ENCODE assay signal across 1 cellular context in genomic region chr1:3197781-3198316, GRCh38.
TF ChIP-seq lines count a peak whose summit lies in the region.

No MANE protein-coding gene starts in this region.

TF ChIP-seq in HepG2, 621 proteins besides CTCF, POLR2A, EP300 and RAD21 (continued from another document and continues in another):
- TF ChIP-seq PATZ1 (CRISPR knock-in tag; IDR thresholded peaks at IDR 0.05), result peak; percentile 69
- TF ChIP-seq ZNF549 (CRISPR knock-in tag; IDR thresholded peaks at IDR 0.05), result no peak
- TF ChIP-seq ZBTB25 (CRISPR knock-in tag; IDR thresholded peaks at IDR 0.05), result no peak
- TF ChIP-seq MYC (CRISPR knock-in tag; IDR thresholded peaks at IDR 0.05; ENCODE audit: borderline replicate concordance), result peak; percentile 31
- TF ChIP-seq ZNF225 (CRISPR knock-in tag; IDR thresholded peaks at IDR 0.05), result no peak; the same call in 1 of the 2 replicates
- TF ChIP-seq BRD4 (CRISPR knock-in tag; IDR thresholded peaks at IDR 0.05), result no peak
- no peak for TF ChIP-seq ZNF891 (CRISPR knock-in tag; IDR thresholded peaks at IDR 0.05)
- no peak for TF ChIP-seq ZHX1 (CRISPR knock-in tag; IDR thresholded peaks at IDR 0.05; ENCODE audit: low read depth)
- TF ChIP-seq HNRNPL (IDR thresholded peaks at IDR 0.05; ENCODE audit: low read depth, low read length), result 0 out of 2 replicates have a peak, but pooled peaks have one; percentile 40
- TF ChIP-seq RARA (CRISPR knock-in tag; IDR thresholded peaks at IDR 0.05), result peak; percentile 62
- TF ChIP-seq KLF6 (CRISPR knock-in tag; IDR thresholded peaks at IDR 0.05), result no peak
- peak; percentile 60; the same call in 1 of the 2 replicates for TF ChIP-seq ARNT2 (CRISPR knock-in tag; IDR thresholded peaks at IDR 0.05; ENCODE audit: low read depth)
- TF ChIP-seq ZNF710 (CRISPR knock-in tag; IDR thresholded peaks at IDR 0.05; ENCODE audit: borderline replicate concordance), result no peak
- TF ChIP-seq SAP130 (CRISPR knock-in tag; IDR thresholded peaks at IDR 0.05; ENCODE audit: low read depth), result peak; percentile 52
- TF ChIP-seq CSRNP1 (CRISPR knock-in tag; IDR thresholded peaks at IDR 0.05), result peak; percentile 65; the same call in 1 of the 2 replicates
- TF ChIP-seq MED8 (CRISPR knock-in tag; IDR thresholded peaks at IDR 0.05; ENCODE audit: insufficient replicate concordance), result no peak
- TF ChIP-seq FOSL2 (CRISPR knock-in tag; IDR thresholded peaks at IDR 0.05), result no peak
- peak; percentile 74; the same call in 1 of the 2 replicates for TF ChIP-seq ZNF292 (CRISPR knock-in tag; IDR thresholded peaks at IDR 0.05; ENCODE audit: borderline replicate concordance, low read depth)
- no peak for TF ChIP-seq PLRG1 (conservative IDR thresholded peaks at IDR 0.05)
- no peak for TF ChIP-seq ZNF607 (CRISPR knock-in tag; IDR thresholded peaks at IDR 0.05; ENCODE audit: borderline replicate concordance)
- TF ChIP-seq ERF (CRISPR knock-in tag; IDR thresholded peaks at IDR 0.05), result no peak
- TF ChIP-seq PAWR (CRISPR knock-in tag; IDR thresholded peaks at IDR 0.05; ENCODE audit: borderline replicate concordance), result no peak
- no peak for TF ChIP-seq ZNF550 (CRISPR knock-in tag; IDR thresholded peaks at IDR 0.05; ENCODE audit: borderline replicate concordance)
- TF ChIP-seq TMF1 (CRISPR knock-in tag; IDR thresholded peaks at IDR 0.05; ENCODE audit: low read depth), result peak; percentile 56; the same call in 1 of the 2 replicates
- TF ChIP-seq ZFP91 (CRISPR knock-in tag; IDR thresholded peaks at IDR 0.05; ENCODE audit: borderline replicate concordance), result peak; percentile 69; the same call in 1 of the 2 replicates
- peak; percentile 10 for TF ChIP-seq HNRNPLL (IDR thresholded peaks at IDR 0.05; ENCODE audit: low read depth, low read length, poor library complexity, severe bottlenecking)
- peak; percentile 66 for TF ChIP-seq UBTF (CRISPR knock-in tag; IDR thresholded peaks at IDR 0.05)
- TF ChIP-seq SNAI1 (CRISPR knock-in tag; IDR thresholded peaks at IDR 0.05; ENCODE audit: borderline replicate concordance), result 0 out of 2 replicates have a peak, but pooled peaks have one; percentile 39
- TF ChIP-seq REPIN1 (CRISPR knock-in tag; IDR thresholded peaks at IDR 0.05; ENCODE audit: borderline replicate concordance, low read depth), result peak; percentile 81
- TF ChIP-seq THRA (CRISPR knock-in tag; IDR thresholded peaks at IDR 0.05; ENCODE audit: borderline replicate concordance), result peak; percentile 47; the same call in 1 of the 2 replicates
- peak; percentile 88 for TF ChIP-seq RXRA (CRISPR knock-in tag; IDR thresholded peaks at IDR 0.05)
- peak; percentile 94 for TF ChIP-seq TEAD3 (CRISPR knock-in tag; optimal IDR thresholded peaks at IDR 0.05; ENCODE audit: borderline replicate concordance)
- no peak; the same call in 1 of the 2 replicates for TF ChIP-seq TBX2 (CRISPR knock-in tag; IDR thresholded peaks at IDR 0.05; ENCODE audit: borderline replicate concordance)
- no peak for TF ChIP-seq SYNCRIP (IDR thresholded peaks at IDR 0.05; ENCODE audit: insufficient read depth, low read depth, low read length)
- no peak for TF ChIP-seq KLF15 (CRISPR knock-in tag; IDR thresholded peaks at IDR 0.05; ENCODE audit: borderline replicate concordance)
- TF ChIP-seq ZNF383 (CRISPR knock-in tag; IDR thresholded peaks at IDR 0.05; ENCODE audit: borderline replicate concordance), result no peak
- TF ChIP-seq SRSF1 (optimal IDR thresholded peaks at IDR 0.05; ENCODE audit: low read depth, low read length), result no peak
- no peak for TF ChIP-seq STAG1 (CRISPR knock-in tag; IDR thresholded peaks at IDR 0.05)
- no peak for TF ChIP-seq E2F5 (CRISPR knock-in tag; conservative IDR thresholded peaks at IDR 0.05)
- TF ChIP-seq NR2F1 (CRISPR knock-in tag; IDR thresholded peaks at IDR 0.05), result peak in 1 of 2 experiments; percentile 23; a peak in 1 of 4 replicates
- no peak for TF ChIP-seq ZNF251 (CRISPR knock-in tag; IDR thresholded peaks at IDR 0.05)
- no peak for TF ChIP-seq YEATS4 (CRISPR knock-in tag; IDR thresholded peaks at IDR 0.05; ENCODE audit: borderline replicate concordance)
- peak; percentile 40; the same call in 1 of the 2 replicates for TF ChIP-seq TFDP2 (CRISPR knock-in tag; IDR thresholded peaks at IDR 0.05)
